23 cellular contexts compared by ENCODE assay signal in genomic region chr7:156920076-156920475, GRCh38.
"Had no signal": no experiment of that assay in that cellular context is flagged by ENCODE, and none has a peak within 500 bp of the region (broad histone marks: within the 10 kb centered on the region; RNA-seq: fewer than 3 reads in every experiment).

No MANE protein-coding gene starts in this region.

- H3K9me3 Mint-ChIP-seq: activated CD4-positive, alpha-beta T cell treated with anti-CD3 and anti-CD28 coated beads, Interleukin-2, amount 10 ng/mL, durations not matched to agents 7 days and 5 days; dendritic cell treated with granulocyte-macrophage colony-stimulating factor and Interleukin-4, amounts not matched to agents 40 ng/mL and 50 ng/mL, for 4 days had no signal

- DNase-seq: activated CD4-positive, alpha-beta T cell treated with anti-CD3 and anti-CD28 coated beads, Interleukin-2, amount 10 ng/mL, durations not matched to agents 7 days and 5 days; activated gamma-delta T cell treated with Interleukin-2 at 50 U/mL for 16 hours; activated naive CD4-positive, alpha-beta T cell treated with anti-CD3 and anti-CD28 coated beads, Interleukin-2, amount 50 U/mL, for 16 hours; activated T-cell treated with anti-CD3 and anti-CD28 coated beads, Interleukin-2, amount 50 U/mL, for 1 hour; amniotic stem cell; central memory CD4-positive, alpha-beta T cell; endodermal cell; foreskin keratinocyte; heart left ventricle; hypothalamus; midbrain; naive thymus-derived CD4-positive, alpha-beta T cell; right cardiac atrium; stimulated activated naive CD4-positive, alpha-beta T cell treated with Interleukin-2 at 50 U/mL for 16 hours; T1000; uterus; WERI-Rb-1 had no signal

- H3K36me3 ChIP-seq: heart left ventricle, tibial nerve, uterus, WERI-Rb-1 had no signal

- H3K27ac ChIP-seq: foreskin keratinocyte, heart left ventricle, tibial nerve, uterus, WERI-Rb-1 had no signal

- H3K27ac Mint-ChIP-seq: activated CD4-positive, alpha-beta T cell treated with anti-CD3 and anti-CD28 coated beads, Interleukin-2, amount 10 ng/mL, durations not matched to agents 7 days and 5 days; activated T-helper 17 cell treated with anti-CD3 and anti-CD28 coated beads, Interleukin-2, amount 50 U/mL, for 72 hours; dendritic cell treated with granulocyte-macrophage colony-stimulating factor and Interleukin-4, amounts not matched to agents 40 ng/mL and 50 ng/mL, for 4 days; endodermal cell; T-helper 1 cell treated with Interleukin-12 subunit alpha and Interleukin-12 subunit beta and Interleukin-4 antibody, amounts not matched to agents 30 μg/mL and 1 μg/mL, for 36 hours had no signal

- H3K4me3 Mint-ChIP-seq: activated CD4-positive, alpha-beta T cell treated with anti-CD3 and anti-CD28 coated beads, Interleukin-2, amount 10 ng/mL, durations not matched to agents 7 days and 5 days; activated T-helper 17 cell treated with anti-CD3 and anti-CD28 coated beads, Interleukin-2, amount 50 U/mL, for 72 hours; dendritic cell treated with granulocyte-macrophage colony-stimulating factor and Interleukin-4, amounts not matched to agents 40 ng/mL and 50 ng/mL, for 4 days; endodermal cell; T-helper 1 cell treated with Interleukin-12 subunit alpha and Interleukin-12 subunit beta and Interleukin-4 antibody, amounts not matched to agents 30 μg/mL and 1 μg/mL, for 36 hours had no signal

- H3K4me1 ChIP-seq: foreskin keratinocyte, tibial nerve, uterus had no signal

- H3K27me3 ChIP-seq: uterus had no signal

- H3K4me3 ChIP-seq: heart left ventricle, tibial nerve, uterus had no signal

- ATAC-seq: activated CD4-positive, CD25-positive, alpha-beta regulatory T cell treated with anti-CD3 and anti-CD28 coated beads, Interleukin-2, amount 50 U/mL, for 24 hours; activated T-helper 17 cell treated with anti-CD3 and anti-CD28 coated beads, Interleukin-2, amount 50 U/mL, for 72 hours; esophagus mucosa; foreskin keratinocyte; heart left ventricle; naive thymus-derived CD4-positive, alpha-beta T cell; right cardiac atrium had no signal

- H3K9me3 ChIP-seq: heart left ventricle, uterus had no signal

- H3K4me1 Mint-ChIP-seq: endodermal cell had no signal
